ENCODE assay signal across 8 cellular contexts in the genomic region with DNA sequence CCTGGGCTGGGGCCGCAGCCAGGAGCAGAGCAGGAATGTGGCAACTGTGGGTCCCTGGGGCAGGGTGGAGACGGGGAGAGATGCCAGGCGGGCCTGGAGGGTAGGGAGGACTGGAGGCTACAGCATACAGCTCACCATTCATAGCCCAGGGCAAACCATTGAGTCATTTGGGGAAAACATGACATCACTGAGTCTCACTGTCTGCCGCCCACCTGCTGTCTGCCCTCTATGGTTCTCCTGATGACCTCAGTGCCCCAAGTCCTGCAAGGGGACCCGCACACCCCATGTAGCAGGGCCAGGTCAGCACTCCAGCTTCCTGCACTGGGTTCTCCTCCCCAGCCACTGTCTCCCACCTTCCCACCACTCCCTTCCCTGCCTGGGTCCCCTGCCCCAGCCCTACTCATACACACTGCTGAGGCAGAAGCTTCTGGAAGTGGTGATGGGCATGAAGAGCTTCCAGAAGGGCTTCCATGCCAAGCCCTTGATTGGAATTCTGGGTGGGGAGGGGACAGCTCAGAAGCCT. TPM values are rescaled to one million over a fixed set of nuclear protein-coding genes. Genes with fewer than 3 reads are reported as not detected.
DNase-seq lines count a peak whose midpoint lies in the region; ATAC-seq, FAIRE-seq and TF ChIP-seq lines count a peak whose summit lies in the region.

No MANE protein-coding gene starts in this region.

- H3K27ac ChIP-seq in HepG2 (ENCODE audit: extremely low read length, insufficient read depth, low read length) = peak overlapping the region; percentile 91

- no peak for FAIRE-seq in HepG2 (lab: Jason Lieb, UNC)

- H3K4me1 Mint-ChIP-seq in Calu3 (ENCODE audit: low read depth, unreplicated experiment) = peaks cover 77% of the 10 kb centered on the region
- H3K4me1 Mint-ChIP-seq in activated T-cell treated with anti-CD3 and anti-CD28 coated beads, Interleukin-2, amount 50 U/mL, for 72 hours (ENCODE audit: low read depth) = peaks cover 39% of the 10 kb centered on the region

- no peak overlapping the region for H2AFZ ChIP-seq in HepG2 (ENCODE audit: low read length)

- 91% methylated on average over 4 of the region's 5 CpGs for WGBS in HepG2 (ENCODE audit: low lambda C conversion rate)

- peaks cover 95% of the 10 kb centered on the region for H3K79me2 ChIP-seq in HepG2 (ENCODE audit: insufficient read depth, low read length)

- peak; percentile 48 for ATAC-seq in HG02623 (IDR thresholded peaks at IDR 0.05; ENCODE audit: unreplicated experiment)
- peak; percentile 95 to 97 for ATAC-seq in activated T-cell treated with anti-CD3 and anti-CD28 coated beads, Interleukin-2, amount 50 U/mL, for 72 hours (replicated peaks in 1 of 2)
- no peak for ATAC-seq in HepG2
- no peak for ATAC-seq in GM21381 (IDR thresholded peaks at IDR 0.05; ENCODE audit: unreplicated experiment)
- ATAC-seq in GM18517 (IDR thresholded peaks at IDR 0.05; ENCODE audit: unreplicated experiment) = no peak

- TF ChIP-seq POLR2A in HepG2 (IDR thresholded peaks at IDR 0.05; ENCODE audit: insufficient read depth in 1 of 2, low read depth in 2 of 2, low read length in 2 of 2) = no peak

- DNase-seq in Calu3 (peak; percentile 66), HepG2 (ENCODE audit: low spot score) (no peak), superior temporal gyrus (ENCODE audit: extremely low spot score) (peak; percentile 47), SKM-1 treated with dmso at 0.1 percent for 144 hours (lab: John Stamatoyannopoulos, UW; ENCODE audit: unreplicated experiment) (no peak)
- peak; percentile 69 to 81 for DNase-seq in activated T-cell treated with anti-CD3 and anti-CD28 coated beads, Interleukin-2, amount 50 U/mL, for 72 hours

- H3K9me3 ChIP-seq in HepG2 (ENCODE audit: low read length) = no peaks in the 10 kb centered on the region

- peaks cover 71% of the 10 kb centered on the region for H3K4me1 ChIP-seq in HepG2 (ENCODE audit: insufficient read depth, low read length)

- POLR2A ChIA-PET in HepG2 (lab: Yijun Ruan, JAX) = interaction anchor here (1.1 to 3.3 kb wide), 3 partner anchors 11 to 17 kb away, joined by 3 to 27 read pairs (median 3); partner anchors contain the start of gene CHST3

- H3K4me3 ChIP-seq in HepG2 (replicated peaks in 1 of 3; ENCODE audit: insufficient read depth in 1 of 3, low read depth in 2 of 3, low read length in 3 of 3) = no peak overlapping the region

- no peaks in the 10 kb centered on the region for H4K20me1 ChIP-seq in HepG2 (ENCODE audit: insufficient read depth, low read length)

- BruUV-seq in Calu3 (replicated peaks; lab: Mats Ljungman, UMichigan) (no TSS peak), HepG2 (replicated peaks; lab: Mats Ljungman, UMichigan) (no TSS peak)

- peak overlapping the region; percentile 79 for H3K27ac Mint-ChIP-seq in Calu3 (ENCODE audit: unreplicated experiment)
- no peak overlapping the region for H3K27ac Mint-ChIP-seq in activated T-cell treated with anti-CD3 and anti-CD28 coated beads, Interleukin-2, amount 50 U/mL, for 72 hours

- CTCF ChIA-PET in Calu3 (lab: Charles Lee) = interaction anchor here (0.8 to 2.8 kb wide), 8 partner anchors 8 to 286 kb away, joined by 3 to 11 read pairs (median 4); partner anchors contain the start of gene CHST3
- CTCF ChIA-PET in HepG2 (lab: Yijun Ruan, JAX; ENCODE audit: low intra/inter-chr PET ratio, low total read pairs) = no interaction called here

- peak overlapping the region; percentile 11 for H3K4me3 Mint-ChIP-seq in Calu3 (ENCODE audit: low read depth, unreplicated experiment)
- peak overlapping the region; percentile 27 to 56 for H3K4me3 Mint-ChIP-seq in activated T-cell treated with anti-CD3 and anti-CD28 coated beads, Interleukin-2, amount 50 U/mL, for 72 hours

- in situ Hi-C loops in HepG2 (cut with HindIII; ENCODE audit: extremely low pct_ligation_motif_present, low pct_unique_long_range_greater_than_20kb) = no loop called here

- H3K27me3 Mint-ChIP-seq in Calu3 (ENCODE audit: unreplicated experiment) = no peaks in the 10 kb centered on the region
- H3K27me3 Mint-ChIP-seq in activated T-cell treated with anti-CD3 and anti-CD28 coated beads, Interleukin-2, amount 50 U/mL, for 72 hours (ENCODE audit: low read depth) = no peaks in the 10 kb centered on the region

- TF ChIP-seq CTCF in Calu3 (IDR thresholded peaks at IDR 0.05; ENCODE audit: unreplicated experiment) (no peak), HepG2 (CRISPR knock-in tag; IDR thresholded peaks at IDR 0.05) (no peak)

- peaks cover 37% of the 10 kb centered on the region for H3K36me3 Mint-ChIP-seq in Calu3 (ENCODE audit: insufficient read depth, unreplicated experiment)
- no peaks in the 10 kb centered on the region for H3K36me3 Mint-ChIP-seq in activated T-cell treated with anti-CD3 and anti-CD28 coated beads, Interleukin-2, amount 50 U/mL, for 72 hours (ENCODE audit: insufficient read depth in 2 of 2)

- H3K9me3 Mint-ChIP-seq in Calu3 (ENCODE audit: low read depth, unreplicated experiment) = no peaks in the 10 kb centered on the region
- no peaks in the 10 kb centered on the region for H3K9me3 Mint-ChIP-seq in activated T-cell treated with anti-CD3 and anti-CD28 coated beads, Interleukin-2, amount 50 U/mL, for 72 hours

- no peak overlapping the region for H3K9ac ChIP-seq in HepG2 (ENCODE audit: insufficient read depth, low read depth, low read length)

- intact Hi-C loops in Calu3 (cut with micrococcal nuclease; ENCODE audit: unreplicated experiment) (no loop called here), HepG2 (cut with micrococcal nuclease; ENCODE audit: unreplicated experiment) (no loop called here)

- H3K4me2 ChIP-seq in HepG2 (ENCODE audit: low read depth, low read length) = no peak overlapping the region

- H3K36me3 ChIP-seq in HepG2 (replicated peaks in 1 of 2; ENCODE audit: control insufficient read depth in 1 of 2, insufficient read depth in 2 of 2, low read length in 2 of 2) = peaks cover 8 to 31% of the 10 kb centered on the region in 2 experiments

- TF ChIP-seq EP300 in HepG2 (IDR thresholded peaks at IDR 0.05; ENCODE audit: low read depth in 2 of 2, low read length in 2 of 2) (no peak), HepG2 (CRISPR knock-in tag; IDR thresholded peaks at IDR 0.05; ENCODE audit: borderline replicate concordance) (no peak)

- no peak for TF ChIP-seq RAD21 in HepG2 (CRISPR knock-in tag; IDR thresholded peaks at IDR 0.05)

- H3K27me3 ChIP-seq in HepG2 (ENCODE audit: control insufficient read depth in 1 of 2, insufficient read depth in 2 of 2, low read length in 2 of 2) = no peaks in the 10 kb centered on the region

TF ChIP-seq in HepG2, 621 proteins besides CTCF, POLR2A, EP300 and RAD21 (continues in another document):
- TF ChIP-seq, protein P1, sequence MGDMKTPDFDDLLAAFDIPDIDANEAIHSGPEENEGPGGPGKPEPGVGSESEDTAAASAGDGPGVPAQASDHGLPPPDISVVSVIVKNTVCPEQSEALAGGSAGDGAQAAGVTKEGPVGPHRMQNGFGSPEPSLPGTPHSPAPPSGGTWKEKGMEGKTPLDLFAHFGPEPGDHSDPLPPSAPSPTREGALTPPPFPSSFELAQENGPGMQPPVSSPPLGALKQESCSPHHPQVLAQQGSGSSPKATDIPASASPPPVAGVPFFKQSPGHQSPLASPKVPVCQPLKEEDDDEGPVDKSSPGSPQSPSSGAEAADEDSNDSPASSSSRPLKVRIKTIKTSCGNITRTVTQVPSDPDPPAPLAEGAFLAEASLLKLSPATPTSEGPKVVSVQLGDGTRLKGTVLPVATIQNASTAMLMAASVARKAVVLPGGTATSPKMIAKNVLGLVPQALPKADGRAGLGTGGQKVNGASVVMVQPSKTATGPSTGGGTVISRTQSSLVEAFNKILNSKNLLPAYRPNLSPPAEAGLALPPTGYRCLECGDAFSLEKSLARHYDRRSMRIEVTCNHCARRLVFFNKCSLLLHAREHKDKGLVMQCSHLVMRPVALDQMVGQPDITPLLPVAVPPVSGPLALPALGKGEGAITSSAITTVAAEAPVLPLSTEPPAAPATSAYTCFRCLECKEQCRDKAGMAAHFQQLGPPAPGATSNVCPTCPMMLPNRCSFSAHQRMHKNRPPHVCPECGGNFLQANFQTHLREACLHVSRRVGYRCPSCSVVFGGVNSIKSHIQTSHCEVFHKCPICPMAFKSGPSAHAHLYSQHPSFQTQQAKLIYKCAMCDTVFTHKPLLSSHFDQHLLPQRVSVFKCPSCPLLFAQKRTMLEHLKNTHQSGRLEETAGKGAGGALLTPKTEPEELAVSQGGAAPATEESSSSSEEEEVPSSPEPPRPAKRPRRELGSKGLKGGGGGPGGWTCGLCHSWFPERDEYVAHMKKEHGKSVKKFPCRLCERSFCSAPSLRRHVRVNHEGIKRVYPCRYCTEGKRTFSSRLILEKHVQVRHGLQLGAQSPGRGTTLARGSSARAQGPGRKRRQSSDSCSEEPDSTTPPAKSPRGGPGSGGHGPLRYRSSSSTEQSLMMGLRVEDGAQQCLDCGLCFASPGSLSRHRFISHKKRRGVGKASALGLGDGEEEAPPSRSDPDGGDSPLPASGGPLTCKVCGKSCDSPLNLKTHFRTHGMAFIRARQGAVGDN (CRISPR knock-in tag; IDR thresholded peaks at IDR 0.05) = 0 out of 2 replicates have a peak, but pooled peaks have one; percentile 14
- no peak for TF ChIP-seq SMAD9 (CRISPR knock-in tag; IDR thresholded peaks at IDR 0.05)

RNA-seq across cellular contexts. Expression of gene CHST3, which starts 10.4 kb away (rescaled TPM):
- total RNA-seq in Calu3 (2022) (14.3 and 32.4 TPM in 2 replicates), HepG2 (2016; rRNA removed; fragmentation: Illumina TruSeq; extraction: Trizol) (13.4 and 18.7 TPM in 2 replicates)
- under 1 TPM; 0.16 to 0.38 TPM for total RNA-seq in activated T-cell treated with anti-CD3 and anti-CD28 coated beads, Interleukin-2, amount 50 U/mL, for 72 hours
- 1.8 and 1.9 TPM in 2 replicates for total RNA-seq in HepG2 (2016; cell fraction: cytosol; rRNA removed; fragmentation: Illumina TruSeq; extraction: Trizol; ENCODE audit: low read depth)
- total RNA-seq in HepG2 (2016; cell fraction: insoluble cytoplasmic fraction; rRNA removed; fragmentation: Illumina TruSeq; extraction: Trizol) = 12.3 and 17.7 TPM in 2 replicates
- total RNA-seq in HepG2 (2016; cell fraction: membrane; rRNA removed; fragmentation: Illumina TruSeq; extraction: Trizol) = 7.4 and 7.7 TPM in 2 replicates
- total RNA-seq in HepG2 (2016; cell fraction: nucleus; rRNA removed; fragmentation: Illumina TruSeq; extraction: Trizol) = 18.2 and 22.8 TPM in 2 replicates
- polyA plus RNA-seq in HepG2 (2011; rRNA removed) = 7.2 and 8.1 TPM in 2 replicates
- 6.1 and 6.3 TPM in 2 replicates for polyA plus RNA-seq in HepG2 (2011; cell fraction: cytosol; rRNA removed)
- 9.2 and 10.1 TPM in 2 replicates for polyA plus RNA-seq in HepG2 (2011; cell fraction: nucleus; rRNA removed)
- polyA plus RNA-seq in HepG2 (2012) = 4.5 and 6.1 TPM in 2 replicates
- polyA plus RNA-seq in HepG2 (2016; cell fraction: cytosol; fragmentation: Illumina TruSeq; extraction: Trizol; ENCODE audit: low read depth) = 1.2 and 1.3 TPM in 2 replicates
- 8.1 and 9.2 TPM in 2 replicates for polyA plus RNA-seq in HepG2 (2016; cell fraction: insoluble cytoplasmic fraction; fragmentation: Illumina TruSeq; extraction: Trizol; ENCODE audit: low read depth)
- polyA plus RNA-seq in HepG2 (2016; cell fraction: membrane; fragmentation: Illumina TruSeq; extraction: Trizol; ENCODE audit: low read depth) = 2.9 and 3.3 TPM in 2 replicates
- 25.5 and 27.0 TPM in 2 replicates for polyA plus RNA-seq in HepG2 (2016; cell fraction: nucleus; fragmentation: Illumina TruSeq; extraction: Trizol; ENCODE audit: insufficient read depth, low read depth)
- 22.4 and 23.3 TPM in 2 replicates for polyA minus RNA-seq in HepG2 (2011; rRNA and poly(A)+ RNA removed; ENCODE audit: low replicate concordance)
- polyA minus RNA-seq in HepG2 (2011; cell fraction: cytosol; rRNA and poly(A)+ RNA removed) = 9.6 TPM in 2 replicates
- polyA minus RNA-seq in HepG2 (2011; cell fraction: nucleus; rRNA and poly(A)+ RNA removed) = 9.7 and 10.7 TPM in 2 replicates

Comparison
In these comparisons a context has a peak if more than half of its experiments do, and no peak if none do; other contexts are left out.
1. DNase-seq: peak in Calu3 (single experiment), activated T-cell treated with anti-CD3 and anti-CD28 coated beads, Interleukin-2, amount 50 U/mL, for 72 hours (2 of 2) and superior temporal gyrus (single experiment); none in HepG2 (single experiment) and SKM-1 treated with dmso at 0.1 percent for 144 hours (single experiment).
2. ATAC-seq: peak in HG02623 (single experiment) and activated T-cell treated with anti-CD3 and anti-CD28 coated beads, Interleukin-2, amount 50 U/mL, for 72 hours (2 of 2); none in HepG2 (single experiment), GM21381 (single experiment) and GM18517 (single experiment).